8 cellular contexts compared by ENCODE assay signal in genomic region chr1:172180886-172181285, GRCh38.
A peak's percentile ranks its signal among the peaks of the same experiment; 100 is the strongest.
DNase-seq lines count a peak whose midpoint lies in the region; TF ChIP-seq lines count a peak whose summit lies in the region.

No MANE protein-coding gene starts in this region.

- no peak for TF ChIP-seq CTCF in HFF-Myc (IDR thresholded peaks at IDR 0.05; ENCODE audit: low read depth, low read length, missing control alignments)
- no peak for TF ChIP-seq CTCF in brain (conservative IDR thresholded peaks at IDR 0.05)
- no peak for TF ChIP-seq CTCF in lower leg skin (IDR thresholded peaks at IDR 0.05)

- peak overlapping the region in 4 of 5 experiments; percentile 5 to 98 (median 80) for H3K27ac Mint-ChIP-seq in brain
- H3K27ac Mint-ChIP-seq in stimulated activated naive CD8-positive, alpha-beta T cell treated with anti-CD3 and anti-CD28 coated beads, Interleukin-15, Interleukin-2, amounts not matched to agents 100 ng/mL and 50 ng/mL, for 24 hours, result peak overlapping the region; percentile 92

- H3K4me1 Mint-ChIP-seq in brain, result peaks cover 53% of the 10 kb centered on the region
- peaks cover 42% of the 10 kb centered on the region for H3K4me1 Mint-ChIP-seq in stimulated activated naive CD8-positive, alpha-beta T cell treated with anti-CD3 and anti-CD28 coated beads, Interleukin-15, Interleukin-2, amounts not matched to agents 100 ng/mL and 50 ng/mL, for 24 hours (ENCODE audit: low read depth)

- H3K4me3 Mint-ChIP-seq in brain, result peak overlapping the region in 3 of 5 experiments; percentile 64 to 78 (median 67)
- peak overlapping the region; percentile 78 for H3K4me3 Mint-ChIP-seq in stimulated activated naive CD8-positive, alpha-beta T cell treated with anti-CD3 and anti-CD28 coated beads, Interleukin-15, Interleukin-2, amounts not matched to agents 100 ng/mL and 50 ng/mL, for 24 hours

- no peaks in the 10 kb centered on the region for H3K9me3 Mint-ChIP-seq in brain
- H3K9me3 Mint-ChIP-seq in stimulated activated naive CD8-positive, alpha-beta T cell treated with anti-CD3 and anti-CD28 coated beads, Interleukin-15, Interleukin-2, amounts not matched to agents 100 ng/mL and 50 ng/mL, for 24 hours, result no peaks in the 10 kb centered on the region

- TF ChIP-seq POLR2A in GM15510 (IDR thresholded peaks at IDR 0.05; ENCODE audit: borderline replicate concordance, extremely low read depth, insufficient read length), result peak; percentile 32
- TF ChIP-seq POLR2A in lower leg skin (IDR thresholded peaks at IDR 0.05), result no peak

- no peaks in the 10 kb centered on the region for H3K27me3 Mint-ChIP-seq in brain
- no peaks in the 10 kb centered on the region for H3K27me3 Mint-ChIP-seq in stimulated activated naive CD8-positive, alpha-beta T cell treated with anti-CD3 and anti-CD28 coated beads, Interleukin-15, Interleukin-2, amounts not matched to agents 100 ng/mL and 50 ng/mL, for 24 hours

- no peaks in the 10 kb centered on the region for H3K36me3 Mint-ChIP-seq in brain
- H3K36me3 Mint-ChIP-seq in stimulated activated naive CD8-positive, alpha-beta T cell treated with anti-CD3 and anti-CD28 coated beads, Interleukin-15, Interleukin-2, amounts not matched to agents 100 ng/mL and 50 ng/mL, for 24 hours (ENCODE audit: low read depth), result no peaks in the 10 kb centered on the region

- intact Hi-C loops in lower leg skin (cut with DNase I; ENCODE audit: low total_unique reads), result loop anchor here (2.0 kb wide), 1 partner anchor 62 kb away; no protein-coding TSS in a partner anchor

- DNase-seq in HFF-Myc (ENCODE audit: extremely low read depth, low read depth) (no peak), RPMI8226 (peak; percentile 73), lower leg skin (ENCODE audit: low spot score in 2 of 2) (peak; percentile 19 to 81), NCI-H1694 treated with DMSO at 0.1 percent for 48 hours (lab: John Stamatoyannopoulos, UW) (no peak), NCI-H2029 (lab: John Stamatoyannopoulos, UW) (no peak)

- WGBS in lower leg skin, 2 donors, result 15 to 19% methylated on average over 4 of the region's 4 CpGs

- H3K4me3 ChIP-seq in HFF-Myc (replicated peaks; ENCODE audit: low read depth, low read length) (peak overlapping the region; percentile 22), lower leg skin (ENCODE audit: low read depth, poor library complexity, severe bottlenecking) (no peak overlapping the region)

Comparison
In these comparisons a context has a peak if more than half of its experiments do, and no peak if none do; other contexts are left out.
1. DNase-seq: peak in RPMI8226 (single experiment) and lower leg skin (2 of 2); none in HFF-Myc (single experiment), NCI-H1694 treated with DMSO at 0.1 percent for 48 hours (single experiment) and NCI-H2029 (single experiment).